25 cellular contexts compared by ENCODE assay signal in genomic region chr5:65768723-65769122, GRCh38.
"Had no signal": no experiment of that assay in that cellular context is flagged by ENCODE, and none has a peak within 500 bp of the region (broad histone marks: within the 10 kb centered on the region; RNA-seq: fewer than 3 reads in every experiment).

No MANE protein-coding gene starts in this region.

- ATAC-seq: stimulated activated naive CD8-positive, alpha-beta T cell treated with anti-CD3 and anti-CD28 coated beads, Interleukin-15, amount 100 ng/mL, for 72 hours had no signal

- H3K4me1 Mint-ChIP-seq: nephron had no signal

- H3K4me3 Mint-ChIP-seq: activated T-cell treated with anti-CD3 and anti-CD28 coated beads, Interleukin-2, amount 50 U/mL, for 72 hours; nephron; stimulated activated naive CD8-positive, alpha-beta T cell treated with anti-CD3 and anti-CD28 coated beads, Interleukin-15, amount 100 ng/mL, for 72 hours; type B pancreatic cell had no signal

- DNase-seq: activated CD4-positive, alpha-beta T cell treated with anti-CD3 and anti-CD28 coated beads for 1 hour; activated CD8-positive, alpha-beta memory T cell treated with anti-CD3 and anti-CD28 coated beads for 24 hours; activated CD8-positive, alpha-beta memory T cell treated with anti-CD3 and anti-CD28 coated beads, Interleukin-2, amount 50 U/mL, for 48 hours; activated effector memory CD4-positive, alpha-beta T cell treated with anti-CD3 and anti-CD28 coated beads, Interleukin-2, amount 50 U/mL, for 16 hours; activated naive CD4-positive, alpha-beta T cell treated with anti-CD3 and anti-CD28 coated beads, Interleukin-2, amount 50 U/mL, for 16 hours; activated T-cell treated with anti-CD3 and anti-CD28 coated beads, Interleukin-2, amount 50 U/mL, for 72 hours; aorta; cortex of kidney; esophagus squamous epithelium; glutamatergic neuron; hippocampal formation; left cardiac atrium; nucleus accumbens; small intestine; stimulated activated CD4-positive, alpha-beta T cell treated with anti-CD3 and anti-CD28 coated beads, Interleukin-15, amount 100 ng/mL, for 24 hours; stimulated activated CD4-positive, alpha-beta T cell treated with anti-CD3 and anti-CD28 coated beads, Interleukin-4, amount 100 ng/mL, for 1 hour; stimulated activated naive CD8-positive, alpha-beta T cell treated with anti-CD3 and anti-CD28 coated beads, Interleukin-15, amount 100 ng/mL, for 72 hours; testis had no signal

- H3K27me3 ChIP-seq: esophagus squamous epithelium, right atrium auricular region, testis had no signal

- H3K27ac ChIP-seq: esophagus squamous epithelium, right atrium auricular region, testis, VCaP had no signal

- H3K9me3 ChIP-seq: esophagus squamous epithelium, right atrium auricular region, testis had no signal

- H3K4me3 ChIP-seq: esophagus squamous epithelium, lung, right atrium auricular region, testis had no signal

- H3K27me3 Mint-ChIP-seq: progenitor cell of endocrine pancreas; stimulated activated naive CD8-positive, alpha-beta T cell treated with anti-CD3 and anti-CD28 coated beads, Interleukin-15, amount 100 ng/mL, for 72 hours; type B pancreatic cell had no signal

- H3K27ac Mint-ChIP-seq: activated T-cell treated with anti-CD3 and anti-CD28 coated beads, Interleukin-2, amount 50 U/mL, for 72 hours; nephron; progenitor cell of endocrine pancreas; stimulated activated naive CD8-positive, alpha-beta T cell treated with anti-CD3 and anti-CD28 coated beads, Interleukin-15, amount 100 ng/mL, for 72 hours; type B pancreatic cell had no signal

- H3K4me1 ChIP-seq: esophagus squamous epithelium, right atrium auricular region, testis had no signal

- FAIRE-seq: islet of Langerhans, small intestine had no signal
